8 cellular contexts compared by ENCODE assay signal in genomic region chr22:39349967-39350802, GRCh38. TPM values are rescaled to one million over a fixed set of nuclear protein-coding genes. Genes with fewer than 3 reads are reported as not detected.
A peak's percentile ranks its signal among the peaks of the same experiment; 100 is the strongest.
DNase-seq lines count a peak whose midpoint lies in the region; ATAC-seq and TF ChIP-seq lines count a peak whose summit lies in the region.

Gene SYNGR1 (plus strand): TSS chr22:39349991. CDS start chr22:39350011, 20 bp downstream.

- TF ChIP-seq POLR2A in GM18526 (IDR thresholded peaks at IDR 0.05; ENCODE audit: extremely low read depth, insufficient read length), result peak; percentile 10

- DNase-seq in SK-MEL-5 (ENCODE audit: low read depth, low spot score) (no peak), epithelial cell of proximal tubule (ENCODE audit: low read depth) (no peak), NCI-H1092 (lab: John Stamatoyannopoulos, UW) (no peak), activated gamma-delta T cell treated with Interleukin-2 at 50 U/mL for 16 hours (no peak)
- DNase-seq in naive thymus-derived CD8-positive, alpha-beta T cell, result peak in 5 of 10 donors; percentile 12 to 32 (median 23)
- DNase-seq in effector CD8-positive, alpha-beta T cell (lab: John Stamatoyannopoulos, UW), result no peak
- DNase-seq in activated CD4-positive, alpha-beta T cell treated with anti-CD3 and anti-CD28 coated beads for 1 hour, result no peak

- H3K36me3 Mint-ChIP-seq in naive thymus-derived CD8-positive, alpha-beta T cell, result no peaks in the 10 kb centered on the region

- ATAC-seq in naive thymus-derived CD8-positive, alpha-beta T cell, result peak; percentile 31 to 43

- no peak for TF ChIP-seq CTCF in epithelial cell of proximal tubule (conservative IDR thresholded peaks at IDR 0.05; ENCODE audit: low read depth, low read length)

- no peaks in the 10 kb centered on the region for H3K9me3 Mint-ChIP-seq in naive thymus-derived CD8-positive, alpha-beta T cell

- peak within 1 kb of the TSS; percentile 78 to 95 (median 89) for H3K27ac Mint-ChIP-seq in naive thymus-derived CD8-positive, alpha-beta T cell

- peak within 1 kb of the TSS; percentile 48 for H3K4me3 ChIP-seq in epithelial cell of proximal tubule (ENCODE audit: low read depth, low read length)

- H3K4me1 Mint-ChIP-seq in naive thymus-derived CD8-positive, alpha-beta T cell, result peaks cover 7 to 40% (median 26%) of the 10 kb centered on the region in 4 donors

- peak within 1 kb of the TSS; percentile 84 to 94 (median 90) for H3K4me3 Mint-ChIP-seq in naive thymus-derived CD8-positive, alpha-beta T cell

- in situ Hi-C loops in SK-MEL-5 (cut with HindIII; ENCODE audit: low pct_unique_long_range_greater_than_20kb, low sequenced_read_pairs), result no loop called here

- peaks cover 0 to 3% (median 2%) of the 10 kb centered on the region in 5 donors for H3K27me3 Mint-ChIP-seq in naive thymus-derived CD8-positive, alpha-beta T cell

- POLR2A ChIA-PET in naive thymus-derived CD8-positive, alpha-beta T cell (lab: Charles Lee), result interaction anchor here (0.6 to 5.5 kb wide), 11 partner anchors 32 to 199 kb away, joined by 3 to 70 read pairs (median 4); partner anchors contain the start of genes CBX7, MIEF1, RPL3 and TAB1

RNA-seq across cellular contexts. Expression of gene SYNGR1, which starts in this region (rescaled TPM):
- total RNA-seq in SK-MEL-5 (2014; rRNA removed; shearing (Covaris generic)), result 29.6 and 30.1 TPM in 2 replicates
- polyA plus RNA-seq in SK-MEL-5 (2015; cell fraction: cytosol; rRNA removed), result 102 and 143 TPM in 2 replicates
- 104 and 139 TPM in 2 replicates for polyA plus RNA-seq in SK-MEL-5 (2015; cell fraction: nucleus; rRNA removed)
- total RNA-seq in epithelial cell of proximal tubule, result 4.7 TPM in 2 replicates
- 10 to 100 TPM in 1 of 2 experiments, 1 to 10 TPM in 1; 10.0 to 11.4 TPM for total RNA-seq in naive thymus-derived CD8-positive, alpha-beta T cell
- 10 to 100 TPM; 10.1 to 14.8 (median 12.0) TPM for polyA plus RNA-seq in naive thymus-derived CD8-positive, alpha-beta T cell
